31 cellular contexts compared by ENCODE assay signal in the genomic region with DNA sequence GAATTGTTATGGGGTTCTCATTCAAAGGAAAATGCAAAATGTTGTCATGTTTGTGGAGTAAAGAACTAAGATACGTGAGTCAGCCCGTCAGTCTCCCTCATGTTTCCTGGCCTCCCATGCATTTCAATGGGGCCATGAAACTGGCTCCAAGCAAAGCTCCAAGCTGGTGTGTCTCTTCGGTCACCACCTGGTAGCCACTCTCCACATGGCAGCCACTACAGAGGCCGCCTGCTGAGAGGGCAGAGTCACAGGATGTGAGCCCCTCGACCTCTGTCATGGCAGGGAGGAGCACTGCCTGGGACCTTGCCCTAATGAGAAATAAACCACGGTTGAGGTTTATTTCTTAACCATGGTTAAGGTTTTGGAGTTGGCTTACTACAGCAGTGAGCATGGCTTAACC.
DNase-seq lines count a peak whose midpoint lies in the region; ATAC-seq lines count a peak whose summit lies in the region.
"Had no signal": no experiment of that assay in that cellular context is flagged by ENCODE, and none has a peak within 500 bp of the region (broad histone marks: within the 10 kb centered on the region; RNA-seq: fewer than 3 reads in every experiment).

No MANE protein-coding gene starts in this region.

- DNase-seq in activated naive CD8-positive, alpha-beta T cell treated with anti-CD3 and anti-CD28 coated beads, Interleukin-2, amount 50 U/mL, for 24 hours: no peak
- no peak for DNase-seq in activated naive CD8-positive, alpha-beta T cell treated with anti-CD3 and anti-CD28 coated beads for 36 hours
- DNase-seq in neuronal stem cell (ENCODE audit: low spot score): no peak
- DNase-seq: 8988T; ACHN; AML-193; BE2C; C1 segment of cervical spinal cord; Caco-2; Calu3; CD4-positive, alpha-beta memory T cell; CD4-positive, alpha-beta T cell; CD4-positive, CD25-positive, alpha-beta regulatory T cell; CD8-positive, alpha-beta memory T cell; CD8-positive, alpha-beta T cell; COR-L47; DMS 273 treated with DMSO at 0.1 percent for 48 hours; DMS153; DMS53; DMS79; DMS79 treated with DMSO at 0.1 percent for 48 hours; DND-41; EL had no signal

- no peaks in the 10 kb centered on the region for H3K4me1 Mint-ChIP-seq in activated naive CD8-positive, alpha-beta T cell treated with anti-CD3 and anti-CD28 coated beads, Interleukin-2, amount 50 U/mL, for 24 hours
- H3K4me1 Mint-ChIP-seq in activated naive CD8-positive, alpha-beta T cell treated with anti-CD3 and anti-CD28 coated beads for 36 hours: no peaks in the 10 kb centered on the region
- H3K4me1 Mint-ChIP-seq: B cell had no signal

- H3K36me3 Mint-ChIP-seq in activated naive CD8-positive, alpha-beta T cell treated with anti-CD3 and anti-CD28 coated beads, Interleukin-2, amount 50 U/mL, for 24 hours (ENCODE audit: low read depth): no peaks in the 10 kb centered on the region
- H3K36me3 Mint-ChIP-seq in activated naive CD8-positive, alpha-beta T cell treated with anti-CD3 and anti-CD28 coated beads for 36 hours: no peaks in the 10 kb centered on the region
- H3K36me3 Mint-ChIP-seq: CD14-positive monocyte; CD4-positive, alpha-beta memory T cell; CD4-positive, CD25-positive, alpha-beta regulatory T cell; CD8-positive, alpha-beta memory T cell; CD8-positive, alpha-beta T cell had no signal

- no peak overlapping the region for H2BK12ac ChIP-seq in neuronal stem cell (ENCODE audit: low read length)

- no peak overlapping the region for H3K4me3 Mint-ChIP-seq in activated naive CD8-positive, alpha-beta T cell treated with anti-CD3 and anti-CD28 coated beads, Interleukin-2, amount 50 U/mL, for 24 hours
- H3K4me3 Mint-ChIP-seq in activated naive CD8-positive, alpha-beta T cell treated with anti-CD3 and anti-CD28 coated beads for 36 hours: no peak overlapping the region
- H3K4me3 Mint-ChIP-seq: B cell; CD14-positive monocyte; CD4-positive, alpha-beta memory T cell; CD4-positive, alpha-beta T cell; CD4-positive, CD25-positive, alpha-beta regulatory T cell; CD8-positive, alpha-beta memory T cell; CD8-positive, alpha-beta T cell had no signal

- H3K18ac ChIP-seq in neuronal stem cell (ENCODE audit: low read length): peak overlapping the region; percentile 62

- no peak overlapping the region for H2BK120ac ChIP-seq in neuronal stem cell (ENCODE audit: low read depth, low read length)

- H3K27ac Mint-ChIP-seq in activated naive CD8-positive, alpha-beta T cell treated with anti-CD3 and anti-CD28 coated beads, Interleukin-2, amount 50 U/mL, for 24 hours: no peak overlapping the region
- H3K27ac Mint-ChIP-seq in activated naive CD8-positive, alpha-beta T cell treated with anti-CD3 and anti-CD28 coated beads for 36 hours: no peak overlapping the region
- H3K27ac Mint-ChIP-seq: B cell; CD4-positive, alpha-beta memory T cell; CD4-positive, alpha-beta T cell; CD4-positive, CD25-positive, alpha-beta regulatory T cell; CD8-positive, alpha-beta memory T cell; CD8-positive, alpha-beta T cell had no signal

- peaks cover 0 to 31% (median 0%) of the 10 kb centered on the region in 3 experiments for H3K27me3 ChIP-seq in neuronal stem cell (ENCODE audit: control insufficient read depth in 3 of 3, insufficient read depth in 3 of 3, low read depth in 1 of 3, low read length in 3 of 3)
- H3K27me3 ChIP-seq: BE2C; BLaER1; BLaER1 treated with 17β-estradiol and CSF1 and Interleukin-3, amounts not matched to agents 10 nM and 100 nM had no signal

- peak; percentile 33 for ATAC-seq in activated naive CD8-positive, alpha-beta T cell treated with anti-CD3 and anti-CD28 coated beads, Interleukin-2, amount 50 U/mL, for 24 hours
- no peak for ATAC-seq in HG02571 (IDR thresholded peaks at IDR 0.05; ENCODE audit: unreplicated experiment)
- ATAC-seq: A549; CD8-positive, alpha-beta T cell had no signal

- H3K4me1 ChIP-seq in neuronal stem cell (ENCODE audit: control insufficient read depth in 2 of 2, insufficient read depth in 1 of 2, low read depth in 1 of 2, low read length in 2 of 2): peaks cover 0 to 4% of the 10 kb centered on the region in 2 donors
- H3K4me1 ChIP-seq: A549, Caco-2 had no signal

- H3K4me2 ChIP-seq in neuronal stem cell (ENCODE audit: insufficient read depth, low read length, poor library complexity, severe bottlenecking): no peak overlapping the region
- H3K4me2 ChIP-seq: A549; BLaER1; BLaER1 treated with 17β-estradiol and CSF1 and Interleukin-3, amounts not matched to agents 10 nM and 100 nM had no signal

- peaks cover 0 to 4% of the 10 kb centered on the region in 2 donors for H3K9me3 ChIP-seq in neuronal stem cell (replicated peaks in 1 of 2; ENCODE audit: control insufficient read depth in 2 of 2, insufficient read depth in 1 of 2, low read depth in 1 of 2, low read length in 2 of 2)
- H3K9me3 ChIP-seq: A549; BE2C; BLaER1; BLaER1 treated with 17β-estradiol and CSF1 and Interleukin-3, amounts not matched to agents 10 nM and 100 nM; Caco-2 had no signal

- no peak overlapping the region for H3K14ac ChIP-seq in neuronal stem cell (ENCODE audit: low read length)

- H3K79me1 ChIP-seq in neuronal stem cell (ENCODE audit: low read depth, low read length): peaks cover 3% of the 10 kb centered on the region

- no peak overlapping the region for H2BK5ac ChIP-seq in neuronal stem cell (ENCODE audit: low read length)

- H2AFZ ChIP-seq in neuronal stem cell (ENCODE audit: low read length): no peak overlapping the region

- H3K9ac ChIP-seq in neuronal stem cell (ENCODE audit: low read depth, low read length, poor library complexity): no peak overlapping the region
- H3K9ac ChIP-seq: BLaER1; BLaER1 treated with 17β-estradiol and CSF1 and Interleukin-3, amounts not matched to agents 10 nM and 100 nM had no signal

- peaks cover 22% of the 10 kb centered on the region for H3K27me3 Mint-ChIP-seq in activated naive CD8-positive, alpha-beta T cell treated with anti-CD3 and anti-CD28 coated beads, Interleukin-2, amount 50 U/mL, for 24 hours
- H3K27me3 Mint-ChIP-seq in activated naive CD8-positive, alpha-beta T cell treated with anti-CD3 and anti-CD28 coated beads for 36 hours: peaks cover 5% of the 10 kb centered on the region

- no peak overlapping the region for H2AK5ac ChIP-seq in neuronal stem cell (ENCODE audit: low read depth, low read length)

- H4K8ac ChIP-seq in neuronal stem cell (ENCODE audit: low read depth, low read length): no peak overlapping the region

- no peaks in the 10 kb centered on the region for H3K9me3 Mint-ChIP-seq in activated naive CD8-positive, alpha-beta T cell treated with anti-CD3 and anti-CD28 coated beads, Interleukin-2, amount 50 U/mL, for 24 hours
- H3K9me3 Mint-ChIP-seq in activated naive CD8-positive, alpha-beta T cell treated with anti-CD3 and anti-CD28 coated beads for 36 hours: no peaks in the 10 kb centered on the region
- H3K9me3 Mint-ChIP-seq: CD4-positive, alpha-beta memory T cell; CD4-positive, alpha-beta T cell; CD4-positive, CD25-positive, alpha-beta regulatory T cell; CD8-positive, alpha-beta memory T cell; CD8-positive, alpha-beta T cell had no signal

- no peak overlapping the region for H3K23ac ChIP-seq in neuronal stem cell (ENCODE audit: low read depth, low read length, poor library complexity)

- no peaks in the 10 kb centered on the region for H3K36me3 ChIP-seq in neuronal stem cell (replicated peaks in 1 of 2; ENCODE audit: control insufficient read depth in 2 of 2, insufficient read depth in 2 of 2, low read length in 2 of 2)
- H3K36me3 ChIP-seq: BE2C; BLaER1; BLaER1 treated with 17β-estradiol and CSF1 and Interleukin-3, amounts not matched to agents 10 nM and 100 nM had no signal

- H4K91ac ChIP-seq in neuronal stem cell (ENCODE audit: low read depth, low read length, poor library complexity): no peak overlapping the region

- WGBS in neuronal stem cell (ENCODE audit: extremely low coverage in 2 of 2, insufficient read length in 2 of 2, insufficient replicate concordance in 1 of 2), 2 donors: no CpG with 5 or more reads among the region's 6 CpGs

- H3K4me3 ChIP-seq in neuronal stem cell (ENCODE audit: low read length in 2 of 2): no peak overlapping the region
- H3K4me3 ChIP-seq: A549; BLaER1; BLaER1 treated with 17β-estradiol and CSF1 and Interleukin-3, amounts not matched to agents 10 nM and 100 nM had no signal

- no peak overlapping the region for H3K4ac ChIP-seq in neuronal stem cell (ENCODE audit: low read length)

- no peak overlapping the region for H3K27ac ChIP-seq in neuronal stem cell (replicated peaks; ENCODE audit: low read length)
- H3K27ac ChIP-seq: 22Rv1; A549; BLaER1; BLaER1 treated with 17β-estradiol and CSF1 and Interleukin-3, amounts not matched to agents 10 nM and 100 nM; C4-2B had no signal

- no peak overlapping the region for H2BK15ac ChIP-seq in neuronal stem cell (ENCODE audit: low read length)
